ENCODE assay signal across 1 cellular context in genomic region chr3:181723568-181724431, GRCh38.
TF ChIP-seq lines count a peak whose summit lies in the region.

No MANE protein-coding gene starts in this region.

TF ChIP-seq in K562, 482 proteins besides CTCF, POLR2A, EP300 and RAD21 (continued from another document):
- TF ChIP-seq, protein P1, sequence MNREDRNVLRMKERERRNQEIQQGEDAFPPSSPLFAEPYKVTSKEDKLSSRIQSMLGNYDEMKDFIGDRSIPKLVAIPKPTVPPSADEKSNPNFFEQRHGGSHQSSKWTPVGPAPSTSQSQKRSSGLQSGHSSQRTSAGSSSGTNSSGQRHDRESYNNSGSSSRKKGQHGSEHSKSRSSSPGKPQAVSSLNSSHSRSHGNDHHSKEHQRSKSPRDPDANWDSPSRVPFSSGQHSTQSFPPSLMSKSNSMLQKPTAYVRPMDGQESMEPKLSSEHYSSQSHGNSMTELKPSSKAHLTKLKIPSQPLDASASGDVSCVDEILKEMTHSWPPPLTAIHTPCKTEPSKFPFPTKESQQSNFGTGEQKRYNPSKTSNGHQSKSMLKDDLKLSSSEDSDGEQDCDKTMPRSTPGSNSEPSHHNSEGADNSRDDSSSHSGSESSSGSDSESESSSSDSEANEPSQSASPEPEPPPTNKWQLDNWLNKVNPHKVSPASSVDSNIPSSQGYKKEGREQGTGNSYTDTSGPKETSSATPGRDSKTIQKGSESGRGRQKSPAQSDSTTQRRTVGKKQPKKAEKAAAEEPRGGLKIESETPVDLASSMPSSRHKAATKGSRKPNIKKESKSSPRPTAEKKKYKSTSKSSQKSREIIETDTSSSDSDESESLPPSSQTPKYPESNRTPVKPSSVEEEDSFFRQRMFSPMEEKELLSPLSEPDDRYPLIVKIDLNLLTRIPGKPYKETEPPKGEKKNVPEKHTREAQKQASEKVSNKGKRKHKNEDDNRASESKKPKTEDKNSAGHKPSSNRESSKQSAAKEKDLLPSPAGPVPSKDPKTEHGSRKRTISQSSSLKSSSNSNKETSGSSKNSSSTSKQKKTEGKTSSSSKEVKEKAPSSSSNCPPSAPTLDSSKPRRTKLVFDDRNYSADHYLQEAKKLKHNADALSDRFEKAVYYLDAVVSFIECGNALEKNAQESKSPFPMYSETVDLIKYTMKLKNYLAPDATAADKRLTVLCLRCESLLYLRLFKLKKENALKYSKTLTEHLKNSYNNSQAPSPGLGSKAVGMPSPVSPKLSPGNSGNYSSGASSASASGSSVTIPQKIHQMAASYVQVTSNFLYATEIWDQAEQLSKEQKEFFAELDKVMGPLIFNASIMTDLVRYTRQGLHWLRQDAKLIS (CRISPR knock-in tag; IDR thresholded peaks at IDR 0.05) = no peak
